10 cellular contexts compared by ENCODE assay signal in genomic region chr5:33180900-33181299, GRCh38.
DNase-seq lines count a peak whose midpoint lies in the region; ATAC-seq and TF ChIP-seq lines count a peak whose summit lies in the region.
"Had no signal": no experiment of that assay in that cellular context is flagged by ENCODE, and none has a peak within 500 bp of the region (broad histone marks: within the 10 kb centered on the region; RNA-seq: fewer than 3 reads in every experiment).

No MANE protein-coding gene starts in this region.

- H3K27ac ChIP-seq in GM23248 = no peak overlapping the region
- H3K27ac ChIP-seq in naive thymus-derived CD4-positive, alpha-beta T cell (ENCODE audit: low read depth, low read length) = no peak overlapping the region

- no peaks in the 10 kb centered on the region for H3F3A ChIP-seq in GM23248 (ENCODE audit: insufficient read depth)

- no peak overlapping the region for H3K4me3 Mint-ChIP-seq in nephron progenitor cell
- no peak overlapping the region for H3K4me3 Mint-ChIP-seq in naive thymus-derived CD4-positive, alpha-beta T cell
- H3K4me3 Mint-ChIP-seq: activated naive CD4-positive, alpha-beta T cell treated with anti-CD3 and anti-CD28 coated beads, Interleukin-2, amount 10 ng/mL, durations not matched to agents 7 days and 5 days; stimulated activated naive CD8-positive, alpha-beta T cell treated with anti-CD3 and anti-CD28 coated beads, Interleukin-15, Interleukin-2, amounts not matched to agents 100 ng/mL and 50 ng/mL, for 24 hours had no signal

- 34 to 36% methylated on average over 4 of the region's 4 CpGs for WGBS in GM23248 (ENCODE audit: low coverage in 1 of 2, low lambda C conversion rate in 2 of 2, missing lambda C conversion rate in 2 of 2), 2 experiments

- in situ Hi-C loops in GM23248 (cut with MboI) = loop anchor here (25.0 kb wide), 1 partner anchor 231 kb away; no protein-coding TSS in a partner anchor

- H3K4me1 ChIP-seq in GM23248 (ENCODE audit: insufficient read depth) = peaks cover 9% of the 10 kb centered on the region; the same call in 1 of the 2 replicates
- H3K4me1 ChIP-seq in naive thymus-derived CD4-positive, alpha-beta T cell (ENCODE audit: control insufficient read depth in 2 of 2, insufficient read depth in 2 of 2, low read length in 2 of 2) = no peaks in the 10 kb centered on the region

- no peaks in the 10 kb centered on the region for H3K9me3 Mint-ChIP-seq in nephron progenitor cell
- H3K9me3 Mint-ChIP-seq in naive thymus-derived CD4-positive, alpha-beta T cell = peaks cover 0 to 7% (median 3%) of the 10 kb centered on the region in 11 donors

- no peaks in the 10 kb centered on the region for H3K79me2 ChIP-seq in GM23248 (ENCODE audit: insufficient read depth)

- POLR2A ChIA-PET in naive thymus-derived CD4-positive, alpha-beta T cell (lab: Charles Lee) = no interaction called here

- H3K4me2 ChIP-seq in GM23248 (ENCODE audit: unreplicated experiment) = peak overlapping the region; percentile 9

- H3K27me3 Mint-ChIP-seq in nephron progenitor cell (ENCODE audit: low read depth, poor library complexity) = peaks cover 4% of the 10 kb centered on the region
- H3K27me3 Mint-ChIP-seq in naive thymus-derived CD4-positive, alpha-beta T cell = no peaks in the 10 kb centered on the region
- H3K27me3 Mint-ChIP-seq: activated naive CD4-positive, alpha-beta T cell treated with anti-CD3 and anti-CD28 coated beads, Interleukin-2, amount 10 ng/mL, durations not matched to agents 7 days and 5 days; stimulated activated naive CD8-positive, alpha-beta T cell treated with anti-CD3 and anti-CD28 coated beads, Interleukin-15, Interleukin-2, amounts not matched to agents 100 ng/mL and 50 ng/mL, for 24 hours had no signal

- H3K4me3 ChIP-seq in GM23248 = no peak overlapping the region
- H3K4me3 ChIP-seq in choroid plexus epithelial cell (ENCODE audit: low read depth, low read length) = no peak overlapping the region
- no peak overlapping the region for H3K4me3 ChIP-seq in naive thymus-derived CD4-positive, alpha-beta T cell (ENCODE audit: low read length)

- H3K9ac ChIP-seq in GM23248 = no peak overlapping the region

- peak; percentile 66 for TF ChIP-seq CTCF in choroid plexus epithelial cell (conservative IDR thresholded peaks at IDR 0.05; ENCODE audit: low read depth, low read length)
- peak; percentile 22 for TF ChIP-seq CTCF in nephron progenitor cell (IDR thresholded peaks at IDR 0.05)

- no peaks in the 10 kb centered on the region for H3K9me2 ChIP-seq in GM23248 (ENCODE audit: insufficient read depth)

- no peaks in the 10 kb centered on the region for H4K20me1 ChIP-seq in GM23248 (ENCODE audit: insufficient read depth)

- no peaks in the 10 kb centered on the region for H3K9me3 ChIP-seq in GM23248 (ENCODE audit: low read depth)
- no peaks in the 10 kb centered on the region for H3K9me3 ChIP-seq in naive thymus-derived CD4-positive, alpha-beta T cell (ENCODE audit: control insufficient read depth in 2 of 3, low read length in 3 of 3)

- no peaks in the 10 kb centered on the region for H3K36me3 ChIP-seq in GM23248 (ENCODE audit: low read depth)
- H3K36me3 ChIP-seq in naive thymus-derived CD4-positive, alpha-beta T cell (ENCODE audit: control insufficient read depth in 2 of 3, insufficient read depth in 3 of 3, low read length in 3 of 3) = no peaks in the 10 kb centered on the region

- H3K27me3 ChIP-seq in GM23248 (replicated peaks; ENCODE audit: insufficient read depth) = no peaks in the 10 kb centered on the region
- no peaks in the 10 kb centered on the region for H3K27me3 ChIP-seq in naive thymus-derived CD4-positive, alpha-beta T cell (ENCODE audit: control insufficient read depth in 2 of 2, insufficient read depth in 2 of 2, low read length in 2 of 2)

- H2AFZ ChIP-seq in GM23248 = peak overlapping the region; percentile 60

- CTCF ChIA-PET in naive thymus-derived CD4-positive, alpha-beta T cell (lab: Charles Lee) = no interaction called here

- DNase-seq in GM23248 (peak; percentile 69), NCI-H524 treated with DMSO at 0.1 percent for 48 hours (lab: John Stamatoyannopoulos, UW) (peak; percentile 10), choroid plexus epithelial cell (ENCODE audit: low read depth) (peak; percentile 79), nephron progenitor cell (no peak), GDM1 (lab: John Stamatoyannopoulos, UW) (no peak), islet precursor cell (no peak), NCI-H345 treated with DMSO at 0.1 percent for 48 hours (lab: John Stamatoyannopoulos, UW; ENCODE audit: unreplicated experiment) (no peak)
- DNase-seq in naive thymus-derived CD4-positive, alpha-beta T cell = no peak
- DNase-seq: activated naive CD4-positive, alpha-beta T cell treated with anti-CD3 and anti-CD28 coated beads, Interleukin-2, amount 10 ng/mL, durations not matched to agents 7 days and 5 days had no signal

- H3K27ac Mint-ChIP-seq in nephron progenitor cell = no peak overlapping the region
- H3K27ac Mint-ChIP-seq in naive thymus-derived CD4-positive, alpha-beta T cell = no peak overlapping the region
- H3K27ac Mint-ChIP-seq: activated naive CD4-positive, alpha-beta T cell treated with anti-CD3 and anti-CD28 coated beads, Interleukin-2, amount 10 ng/mL, durations not matched to agents 7 days and 5 days; stimulated activated naive CD8-positive, alpha-beta T cell treated with anti-CD3 and anti-CD28 coated beads, Interleukin-15, Interleukin-2, amounts not matched to agents 100 ng/mL and 50 ng/mL, for 24 hours had no signal

- intact Hi-C loops in naive thymus-derived CD4-positive, alpha-beta T cell (cut with micrococcal nuclease) = no loop called here

- ATAC-seq in naive thymus-derived CD4-positive, alpha-beta T cell = no peak

- no peaks in the 10 kb centered on the region for H3K4me1 Mint-ChIP-seq in nephron progenitor cell
- no peaks in the 10 kb centered on the region for H3K4me1 Mint-ChIP-seq in naive thymus-derived CD4-positive, alpha-beta T cell
- H3K4me1 Mint-ChIP-seq: activated naive CD4-positive, alpha-beta T cell treated with anti-CD3 and anti-CD28 coated beads, Interleukin-2, amount 10 ng/mL, durations not matched to agents 7 days and 5 days had no signal

- H3K36me3 Mint-ChIP-seq in nephron progenitor cell (ENCODE audit: low read depth) = no peaks in the 10 kb centered on the region
- H3K36me3 Mint-ChIP-seq in naive thymus-derived CD4-positive, alpha-beta T cell = no peaks in the 10 kb centered on the region
- H3K36me3 Mint-ChIP-seq: activated naive CD4-positive, alpha-beta T cell treated with anti-CD3 and anti-CD28 coated beads, Interleukin-2, amount 10 ng/mL, durations not matched to agents 7 days and 5 days had no signal

Comparison
In these comparisons a context has a peak if more than half of its experiments do, and no peak if none do; other contexts are left out.
1. DNase-seq: peak in GM23248 (single experiment), NCI-H524 treated with DMSO at 0.1 percent for 48 hours (single experiment) and choroid plexus epithelial cell (single experiment); none in nephron progenitor cell (single experiment), GDM1 (single experiment), naive thymus-derived CD4-positive, alpha-beta T cell (0 of 9), islet precursor cell (single experiment) and NCI-H345 treated with DMSO at 0.1 percent for 48 hours (single experiment).